Comparison of ENCODE assay signal across 28 cellular contexts in the genomic region with DNA sequence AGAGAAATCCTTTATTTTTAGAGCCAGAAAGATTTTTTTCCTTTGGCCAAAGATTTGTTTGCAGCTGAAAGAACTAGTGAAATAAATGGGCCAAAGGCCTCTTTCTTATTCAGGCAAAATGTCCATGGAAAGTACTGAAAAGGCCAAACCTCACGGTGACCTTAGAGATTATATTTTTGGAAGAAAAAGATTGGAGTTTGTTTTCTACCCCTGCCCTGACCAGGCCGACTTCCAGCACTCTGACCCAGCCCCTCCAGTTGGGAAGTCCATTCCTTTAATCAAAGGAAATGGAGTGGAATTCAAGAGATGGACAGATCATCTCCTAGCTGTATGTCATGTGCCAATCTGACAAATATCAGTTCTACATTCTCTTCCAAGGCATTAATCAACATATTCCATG.
DNase-seq lines count a peak whose midpoint lies in the region; ATAC-seq and TF ChIP-seq lines count a peak whose summit lies in the region.
"Had no signal": no experiment of that assay in that cellular context is flagged by ENCODE, and none has a peak within 500 bp of the region (broad histone marks: within the 10 kb centered on the region; RNA-seq: fewer than 3 reads in every experiment).

No MANE protein-coding gene starts in this region.

- peaks cover 3% of the 10 kb centered on the region for H3K9me3 Mint-ChIP-seq in mesothelial cell of epicardium

- no peaks in the 10 kb centered on the region for H3K36me3 ChIP-seq in tibial artery
- H3K36me3 ChIP-seq: BLaER1 had no signal

- H3K4me3 Mint-ChIP-seq in mesothelial cell of epicardium = no peak overlapping the region
- H3K4me3 Mint-ChIP-seq: CD4-positive, alpha-beta memory T cell had no signal

- no peaks in the 10 kb centered on the region for H3K27me3 Mint-ChIP-seq in mesothelial cell of epicardium (ENCODE audit: low read depth)
- H3K27me3 Mint-ChIP-seq: CD4-positive, alpha-beta memory T cell had no signal

- H3K27ac ChIP-seq in tibial artery = peak overlapping the region; percentile 13 to 57
- H3K27ac ChIP-seq: 22Rv1, BLaER1, KMS-11, PC-9 had no signal

- peaks cover 0 to 64% (median 24%) of the 10 kb centered on the region in 4 donors for H3K4me1 ChIP-seq in tibial artery
- H3K4me1 ChIP-seq: Caco-2 had no signal

- TF ChIP-seq CTCF in fibroblast of the aortic adventitia (IDR thresholded peaks at IDR 0.05; ENCODE audit: insufficient read depth, low read length) (no peak), mesothelial cell of epicardium (IDR thresholded peaks at IDR 0.05; ENCODE audit: unreplicated experiment) (no peak), tibial artery (IDR thresholded peaks at IDR 0.05) (no peak)

- H3K4me1 Mint-ChIP-seq in mesothelial cell of epicardium = peaks cover 45% of the 10 kb centered on the region
- H3K4me1 Mint-ChIP-seq: CD4-positive, alpha-beta memory T cell had no signal

- DNase-seq in Right ventricle myocardium superior (no peak), Right ventricle myocardium inferior (ENCODE audit: missing footprints) (no peak), fibroblast of the aortic adventitia (ENCODE audit: low read depth) (peak; percentile 11), mesothelial cell of epicardium (ENCODE audit: low spot score in 2 of 2, unreplicated experiment in 2 of 2) (no peak), tibial artery (no peak), NCI-H69 (lab: John Stamatoyannopoulos, UW) (no peak), cerebellar nuclear complex (lab: John Stamatoyannopoulos, UW) (no peak)
- DNase-seq: ACHN; Caco-2; CD4-positive, alpha-beta memory T cell; DMS 273 treated with DMSO at 0.1 percent for 48 hours; DND-41; GOT3; HCEC 1CT; IMR-90; NCI-H1105; NCI-H146; NCI-H2029; NCI-H2227 treated with DMSO at 0.1 percent for 48 hours; NCI-H510A; NCI-H748 treated with DMSO at 0.1 percent for 48 hours; PC-9; RPMI8226; SIG-M5 had no signal

- H3K27ac Mint-ChIP-seq in mesothelial cell of epicardium = peak overlapping the region; percentile 34
- H3K27ac Mint-ChIP-seq: CD4-positive, alpha-beta memory T cell had no signal

- intact Hi-C loops in Right ventricle myocardium superior (cut with DNase I) (loop anchor here (5.0 kb wide), 1 partner anchor 215 kb away; the partner anchor contains the start of gene ADAMTS9), Right ventricle myocardium inferior (cut with DNase I) (loop anchor here (10.0 kb wide), 1 partner anchor 273 kb away; no protein-coding TSS in a partner anchor), tibial artery (cut with DNase I; ENCODE audit: low total_unique reads) (no loop called here)

- ATAC-seq in Right ventricle myocardium superior (ENCODE audit: poor library complexity) (peak; percentile 2), Right ventricle myocardium inferior (no peak), GM19463 (IDR thresholded peaks at IDR 0.05; ENCODE audit: unreplicated experiment) (no peak)

- H3K27me3 ChIP-seq in tibial artery = no peaks in the 10 kb centered on the region
- H3K27me3 ChIP-seq: BLaER1 had no signal

- H3K36me3 Mint-ChIP-seq in mesothelial cell of epicardium = no peaks in the 10 kb centered on the region
- H3K36me3 Mint-ChIP-seq: CD4-positive, alpha-beta memory T cell had no signal

- H3K9me3 ChIP-seq in tibial artery = no peaks in the 10 kb centered on the region
- H3K9me3 ChIP-seq: BLaER1, Caco-2 had no signal

- H3K4me3 ChIP-seq in fibroblast of the aortic adventitia (ENCODE audit: low read depth, low read length) (no peak overlapping the region), tibial artery (no peak overlapping the region)
- H3K4me3 ChIP-seq: BLaER1, PC-9 had no signal
